In genomic region chr6:32665621-32666140, GRCh38 we compare ENCODE assay signal across 11 cellular contexts. TPM values are rescaled to one million over a fixed set of nuclear protein-coding genes. Genes with fewer than 3 reads are reported as not detected.
DNase-seq lines count a peak whose midpoint lies in the region; ATAC-seq, FAIRE-seq and TF ChIP-seq lines count a peak whose summit lies in the region.
"Had no signal": no experiment of that assay in that cellular context is flagged by ENCODE, and none has a peak within 500 bp of the region (broad histone marks: within the 10 kb centered on the region; RNA-seq: fewer than 3 reads in every experiment).

No MANE protein-coding gene starts in this region.

- dilution Hi-C loops in keratinocyte (cut with MboI; ENCODE audit: extremely low pct_ligation_motif_present, low sequenced_read_pairs): no loop called here

- H3K36me3 ChIP-seq in heart left ventricle (no peaks in the 10 kb centered on the region), keratinocyte (ENCODE audit: control insufficient read depth in 2 of 2, extremely low read depth in 1 of 2, insufficient read depth in 2 of 2, low read length in 2 of 2) (peaks cover 0 to 3% of the 10 kb centered on the region in 2 experiments)
- H3K36me3 ChIP-seq: BE2C had no signal

- intact Hi-C loops in heart left ventricle (cut with DNase I) (loop anchor here in 2 of 10 donors (1.0 to 5.0 kb wide), 2 partner anchors 28 to 78 kb away; partner anchors contain the start of genes HLA-DQA1 (in 1 of the 2) and HLA-DRB1 (in 1 of the 2)), left ventricle myocardium superior (cut with micrococcal nuclease) (loop anchor here (2.0 kb wide), 1 partner anchor 97 kb away; the partner anchor contains the start of gene HLA-DQB2)

- H3K27me3 ChIP-seq in heart left ventricle (peaks cover 0 to 12% (median 0%) of the 10 kb centered on the region in 9 donors), keratinocyte (ENCODE audit: control insufficient read depth, extremely low read depth, insufficient read depth, low read length) (no peaks in the 10 kb centered on the region)

- FAIRE-seq in keratinocyte (lab: Jason Lieb, UNC): no peak
- FAIRE-seq: TTC549 had no signal

- no peaks in the 10 kb centered on the region for H4K20me1 ChIP-seq in keratinocyte (ENCODE audit: control insufficient read depth, extremely low read depth, insufficient read depth, low read length)

- H3K9ac ChIP-seq in keratinocyte (ENCODE audit: control insufficient read depth, extremely low read depth, insufficient read depth, low read length): peak overlapping the region; percentile 63

- H3K27ac Mint-ChIP-seq in WTC11 (no peak overlapping the region), type B pancreatic cell (no peak overlapping the region)

- WGBS in heart left ventricle, 4 donors: 20 to 34% (median 28%) methylated on average over 3 of the region's 3 CpGs

- peak overlapping the region; percentile 73 for H3K4me2 ChIP-seq in keratinocyte (ENCODE audit: control insufficient read depth, extremely low read depth, insufficient read depth, low read depth, low read length)

- H3K36me3 Mint-ChIP-seq in WTC11 (no peaks in the 10 kb centered on the region), type B pancreatic cell (no peaks in the 10 kb centered on the region)

- H2AFZ ChIP-seq in keratinocyte (ENCODE audit: control insufficient read depth, low read length): peak overlapping the region; percentile 95

- H3K4me1 ChIP-seq in heart left ventricle (peaks cover 0 to 10% (median 0%) of the 10 kb centered on the region in 12 donors), keratinocyte (ENCODE audit: control insufficient read depth, extremely low read depth, insufficient read depth, low read length) (peaks cover 6% of the 10 kb centered on the region)
- H3K4me1 ChIP-seq: BE2C had no signal

- no peak for TF ChIP-seq POLR2A in heart left ventricle (IDR thresholded peaks at IDR 0.05)

- DNase-seq in heart left ventricle (no peak), left ventricle myocardium superior (no peak), WTC11 (ENCODE audit: low spot score) (no peak), keratinocyte (ENCODE audit: low read depth, low spot score) (no peak), type B pancreatic cell (ENCODE audit: extremely low spot score, unreplicated experiment) (no peak), NCI-H128 (lab: John Stamatoyannopoulos, UW; ENCODE audit: unreplicated experiment) (no peak)
- DNase-seq in effector CD4-positive, alpha-beta T cell: no peak
- DNase-seq: BE2C had no signal

- TF ChIP-seq CTCF in heart left ventricle (IDR thresholded peaks at IDR 0.05) (no peak), WTC11 (IDR thresholded peaks at IDR 0.05) (no peak), keratinocyte (optimal IDR thresholded peaks at IDR 0.05 in 1 of 3, IDR thresholded peaks at IDR 0.05 in 1 of 3, conservative IDR thresholded peaks at IDR 0.05 in 1 of 3; ENCODE audit: extremely low read depth in 1 of 3, insufficient read depth in 2 of 3, low read length in 3 of 3) (no peak), type B pancreatic cell (conservative IDR thresholded peaks at IDR 0.05) (no peak)

- H3K79me2 ChIP-seq in keratinocyte (ENCODE audit: control insufficient read depth, insufficient read depth, low read length): no peaks in the 10 kb centered on the region

- CTCF ChIA-PET in WTC11 (lab: Charles Lee): interaction anchor here (0.9 to 1.7 kb wide), 3 partner anchors 96 to 228 kb away, joined by 3 to 8 read pairs (median 4); no protein-coding TSS in a partner anchor

- peaks cover 67% of the 10 kb centered on the region for H3K27me3 Mint-ChIP-seq in WTC11 (ENCODE audit: low read depth)
- H3K27me3 Mint-ChIP-seq in type B pancreatic cell: peaks cover 80% of the 10 kb centered on the region

- peak overlapping the region in 7 of 12 donors; percentile 59 to 81 (median 76) for H3K27ac ChIP-seq in heart left ventricle
- H3K27ac ChIP-seq in keratinocyte (ENCODE audit: control insufficient read depth, insufficient read depth, low read length): no peak overlapping the region

- peak overlapping the region in 7 of 12 donors; percentile 26 to 62 (median 51) for H3K4me3 ChIP-seq in heart left ventricle
- peak overlapping the region; percentile 22 to 75 (median 49) for H3K4me3 ChIP-seq in keratinocyte (ENCODE audit: control insufficient read depth in 2 of 3, extremely low read depth in 1 of 3, insufficient read depth in 2 of 3, low read depth in 1 of 3, low read length in 3 of 3)

- H3K9me3 ChIP-seq in heart left ventricle (no peaks in the 10 kb centered on the region), keratinocyte (ENCODE audit: control insufficient read depth, low read depth, low read length) (no peaks in the 10 kb centered on the region)
- H3K9me3 ChIP-seq: BE2C had no signal

- H3K4me1 Mint-ChIP-seq in WTC11: peaks cover 6% of the 10 kb centered on the region; the same call in 1 of the 2 replicates
- peaks cover 4% of the 10 kb centered on the region for H3K4me1 Mint-ChIP-seq in type B pancreatic cell (ENCODE audit: unreplicated experiment)

- peak overlapping the region; percentile 62 for H3K4me3 Mint-ChIP-seq in WTC11
- H3K4me3 Mint-ChIP-seq in type B pancreatic cell: peak overlapping the region; percentile 77

- no peaks in the 10 kb centered on the region for H3K9me3 Mint-ChIP-seq in WTC11
- no peaks in the 10 kb centered on the region for H3K9me3 Mint-ChIP-seq in type B pancreatic cell

- ATAC-seq in heart left ventricle (no peak), left ventricle myocardium superior (no peak), WTC11 (no peak), HG02981 (IDR thresholded peaks at IDR 0.05; ENCODE audit: unreplicated experiment) (no peak)

- POLR2A ChIA-PET in WTC11 (lab: Charles Lee): no interaction called here

- H3K9me1 ChIP-seq in keratinocyte (ENCODE audit: control insufficient read depth, extremely low read depth, insufficient read depth, low read length): no peaks in the 10 kb centered on the region

TF ChIP-seq in WTC11, 78 proteins besides CTCF, POLR2A, EP300 and RAD21 (continues in another document):
- TF ChIP-seq IRF2 (CRISPR knock-in tag; IDR thresholded peaks at IDR 0.05; ENCODE audit: borderline replicate concordance, low read depth) (no peak), ZNF317 (CRISPR knock-in tag; IDR thresholded peaks at IDR 0.05; ENCODE audit: borderline replicate concordance, low read depth) (no peak), ATF2 (CRISPR knock-in tag; IDR thresholded peaks at IDR 0.05; ENCODE audit: borderline replicate concordance, low read depth) (no peak), MAX (CRISPR knock-in tag; IDR thresholded peaks at IDR 0.05) (no peak), FOXP1 (CRISPR knock-in tag; IDR thresholded peaks at IDR 0.05; ENCODE audit: borderline replicate concordance) (no peak), NFYB (CRISPR knock-in tag; conservative IDR thresholded peaks at IDR 0.05; ENCODE audit: low read depth) (no peak), NFE2L1 (CRISPR knock-in tag; IDR thresholded peaks at IDR 0.05) (no peak), SOX15 (CRISPR knock-in tag; IDR thresholded peaks at IDR 0.05) (no peak)

RNA-seq across cellular contexts. Expression of gene HLA-DQB1, which starts 0.8 kb away (rescaled TPM):
- 10 to 100 TPM in 6 of 9 donors, 1 to 10 TPM in 2, under 1 TPM in 1; 0.38 to 86.5 (median 14.9) TPM for total RNA-seq in heart left ventricle
- 10 to 100 TPM; 15.4 to 28.9 TPM for polyA plus RNA-seq in heart left ventricle
- 4.4 TPM for total RNA-seq in left ventricle myocardium superior
- total RNA-seq in WTC11 (2021): 0.83 to 3.8 TPM (median 2.6 TPM) in 3 replicates
- polyA plus RNA-seq in keratinocyte: 37.5 to 78.0 TPM (median 40.5 TPM) in 3 replicates
- polyA plus RNA-seq in keratinocyte (2011; ENCODE audit: low read depth): 6.5 TPM
- 31.3 and 40.2 TPM in 2 replicates for polyA plus RNA-seq in keratinocyte (2011; cell fraction: cytosol; rRNA removed)
- polyA plus RNA-seq in keratinocyte (2011; cell fraction: nucleus; rRNA removed): 82.8 and 91.9 TPM in 2 replicates
- 20.7 and 30.3 TPM in 2 replicates for polyA plus RNA-seq in keratinocyte (2012; ENCODE audit: low replicate concordance)
- 19.1 to 36.4 TPM (median 35.2 TPM) in 3 replicates for polyA minus RNA-seq in keratinocyte
- 29.4 TPM for polyA minus RNA-seq in keratinocyte (2011; cell fraction: cytosol; rRNA and poly(A)+ RNA removed)
- 52.9 and 56.1 TPM in 2 replicates for polyA minus RNA-seq in keratinocyte (2011; cell fraction: nucleus; rRNA and poly(A)+ RNA removed)
- 5.1 and 12.8 TPM in 2 replicates for total RNA-seq in type B pancreatic cell (ENCODE audit: low replicate concordance)
- total RNA-seq: myocyte had no signal

RNA-seq across cellular contexts. Expression of gene HLA-DQA1, which starts 28.5 kb away (rescaled TPM):
- total RNA-seq in heart left ventricle: 100 to 1,000 TPM in 1 of 9 donors, 10 to 100 TPM in 5, 1 to 10 TPM in 2, not detected in 1; 1.2 to 154 (median 14.1) TPM
- 1 to 10 TPM; 5.3 to 8.7 TPM for polyA plus RNA-seq in heart left ventricle
- total RNA-seq in left ventricle myocardium superior: 4.9 TPM
- 0.22 to 0.92 TPM (median 0.62 TPM) in 3 replicates for total RNA-seq in WTC11 (2021)
- 0.70 TPM in 1 of 3 replicates, not detected in the others for polyA plus RNA-seq in keratinocyte
- polyA plus RNA-seq in keratinocyte (2011; ENCODE audit: low read depth): not detected
- not detected in 2 replicates for polyA plus RNA-seq in keratinocyte (2011; cell fraction: cytosol; rRNA removed)
- polyA plus RNA-seq in keratinocyte (2011; cell fraction: nucleus; rRNA removed): not detected in 2 replicates
- polyA plus RNA-seq in keratinocyte (2012; ENCODE audit: low replicate concordance): 0.34 and 0.54 TPM in 2 replicates
- not detected in 3 replicates for polyA minus RNA-seq in keratinocyte
- polyA minus RNA-seq in keratinocyte (2011; cell fraction: cytosol; rRNA and poly(A)+ RNA removed): not detected
- polyA minus RNA-seq in keratinocyte (2011; cell fraction: nucleus; rRNA and poly(A)+ RNA removed): not detected in 2 replicates
- not detected in 2 replicates for total RNA-seq in type B pancreatic cell (ENCODE audit: low replicate concordance)
- total RNA-seq: myocyte had no signal
